1 cellular context compared by ENCODE assay signal in genomic region chr19:18282788-18283141, GRCh38.
TF ChIP-seq lines count a peak whose summit lies in the region.

No MANE protein-coding gene starts in this region.

TF ChIP-seq in K562, 482 proteins besides CTCF, POLR2A, EP300 and RAD21 (continued from another document and continues in another):
- TF ChIP-seq ZBTB43 (CRISPR knock-in tag; IDR thresholded peaks at IDR 0.05), result no peak
- TF ChIP-seq DPF2 (IDR thresholded peaks at IDR 0.05), result no peak
- TF ChIP-seq TSC22D4 (tag; IDR thresholded peaks at IDR 0.05), result no peak
- no peak for TF ChIP-seq ELF2 (CRISPR knock-in tag; IDR thresholded peaks at IDR 0.05)
- no peak for TF ChIP-seq PHTF2 (CRISPR knock-in tag; IDR thresholded peaks at IDR 0.05)
- peak; percentile 6; the same call in 1 of the 2 replicates for TF ChIP-seq ZKSCAN8 (CRISPR knock-in tag; IDR thresholded peaks at IDR 0.05)
- no peak for TF ChIP-seq ZNF175 (CRISPR knock-in tag; IDR thresholded peaks at IDR 0.05; ENCODE audit: low read depth)
- no peak for TF ChIP-seq KLF6 (CRISPR knock-in tag; IDR thresholded peaks at IDR 0.05; ENCODE audit: borderline replicate concordance)
- TF ChIP-seq CBX1 (IDR thresholded peaks at IDR 0.05; ENCODE audit: low read depth), result no peak; the same call in 1 of the 2 replicates
- no peak for TF ChIP-seq SFPQ (IDR thresholded peaks at IDR 0.05; ENCODE audit: low read depth, low read length)
- TF ChIP-seq FOXO4 (CRISPR knock-in tag; IDR thresholded peaks at IDR 0.05), result no peak
- TF ChIP-seq ZNF217 (CRISPR knock-in tag; IDR thresholded peaks at IDR 0.05), result no peak
- no peak for TF ChIP-seq ZFP91 (CRISPR knock-in tag; IDR thresholded peaks at IDR 0.05)
- peak; percentile 34; the same call in 1 of the 2 replicates for TF ChIP-seq CREM (IDR thresholded peaks at IDR 0.05; ENCODE audit: low read depth)
- TF ChIP-seq MYBL2 (IDR thresholded peaks at IDR 0.05; ENCODE audit: low read depth), result no peak
- TF ChIP-seq MYBL2 (CRISPR knock-in tag; IDR thresholded peaks at IDR 0.05; ENCODE audit: borderline replicate concordance), result no peak
- TF ChIP-seq ZNF696 (CRISPR knock-in tag; conservative IDR thresholded peaks at IDR 0.05), result no peak
- TF ChIP-seq SMARCA5 (IDR thresholded peaks at IDR 0.05), result peak; percentile 99
- no peak for TF ChIP-seq CHD2 (IDR thresholded peaks at IDR 0.05; ENCODE audit: low read depth, low read length)
- TF ChIP-seq CREB3 (tag; conservative IDR thresholded peaks at IDR 0.05; ENCODE audit: low read depth), result no peak
- TF ChIP-seq BDP1 (IDR thresholded peaks at IDR 0.05; ENCODE audit: insufficient read depth, insufficient read length), result no peak
- no peak for TF ChIP-seq TSHZ1 (CRISPR knock-in tag; IDR thresholded peaks at IDR 0.05)
- 0 out of 4 replicates have a peak, but pooled peaks of 1 of the 2 experiments have one; percentile 30 for TF ChIP-seq FOXK2 (conservative IDR thresholded peaks at IDR 0.05 in 1 of 2, IDR thresholded peaks at IDR 0.05 in 1 of 2; ENCODE audit: low read depth in 2 of 2)
- no peak for TF ChIP-seq DDX20 (tag; IDR thresholded peaks at IDR 0.05; ENCODE audit: low read depth)
- TF ChIP-seq CCNT2 (IDR thresholded peaks at IDR 0.05; ENCODE audit: borderline replicate concordance, extremely low read depth, insufficient read length, low read depth, low read length), result no peak
- TF ChIP-seq ZBTB33 (CRISPR knock-in tag; IDR thresholded peaks at IDR 0.05), result no peak
- no peak for TF ChIP-seq USF1 (CRISPR knock-in tag; IDR thresholded peaks at IDR 0.05)
- no peak for TF ChIP-seq ZNF75A (CRISPR knock-in tag; IDR thresholded peaks at IDR 0.05)
- TF ChIP-seq MITF (IDR thresholded peaks at IDR 0.05), result no peak
- no peak for TF ChIP-seq SRSF7 (optimal IDR thresholded peaks at IDR 0.05; ENCODE audit: low read depth, low read length)
- TF ChIP-seq GABPB1 (CRISPR knock-in tag; IDR thresholded peaks at IDR 0.05), result no peak
